In the genomic region with DNA sequence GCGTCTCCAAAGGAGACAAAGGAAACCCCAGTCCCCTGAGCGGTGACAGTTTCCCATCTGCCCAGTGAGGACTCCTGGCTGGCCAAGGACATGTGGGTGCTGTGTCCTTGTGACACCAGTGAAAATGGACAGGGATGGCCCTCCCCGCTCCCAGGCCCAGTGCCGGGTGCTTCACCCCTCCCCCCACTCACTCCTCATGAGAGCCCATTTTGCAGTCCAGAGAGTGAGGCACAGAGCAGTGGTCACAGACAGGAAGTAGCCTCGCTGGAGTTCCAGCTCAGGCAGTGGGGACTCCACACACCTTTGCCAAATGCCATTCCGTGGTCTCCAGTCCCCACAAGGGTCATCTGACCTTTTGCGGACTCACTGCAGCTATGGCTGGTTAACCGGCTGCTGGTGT, we compare ENCODE assay signal across 22 cellular contexts.
"Had no signal": no experiment of that assay in that cellular context is flagged by ENCODE, and none has a peak within 500 bp of the region (broad histone marks: within the 10 kb centered on the region; RNA-seq: fewer than 3 reads in every experiment).

No MANE protein-coding gene starts in this region.

- ATAC-seq: effector memory CD8-positive, alpha-beta T cell; foreskin keratinocyte; gastroesophageal sphincter; heart left ventricle; left cardiac atrium; left lung; left ventricle myocardium superior; lower lobe of right lung had no signal

- FAIRE-seq: endometrium, endothelial cell of umbilical vein, frontal cortex, keratinocyte had no signal

- H3K36me3 ChIP-seq: colonic mucosa, esophagus muscularis mucosa, gastroesophageal sphincter, heart left ventricle, left lung, lower lobe of right lung had no signal

- H3K79me2 ChIP-seq: hepatocyte had no signal

- DNase-seq: cerebellar nuclear complex; colonic mucosa; effector CD8-positive, alpha-beta T cell; effector memory CD8-positive, alpha-beta T cell; endodermal cell; foreskin keratinocyte; heart left ventricle; hypothalamus; immature natural killer cell; left cardiac atrium; left lung; left ventricle myocardium superior; lower lobe of right lung; mesenchymal stem cell; midbrain had no signal

- H3K27ac ChIP-seq: colonic mucosa, esophagus muscularis mucosa, foreskin keratinocyte, gastroesophageal sphincter, heart left ventricle, hepatocyte, left lung, lower lobe of right lung had no signal

- H3K4me1 ChIP-seq: colonic mucosa, esophagus muscularis mucosa, gastroesophageal sphincter, left lung, lower lobe of right lung had no signal

- H3K27me3 ChIP-seq: colonic mucosa, foreskin keratinocyte, heart left ventricle, hepatocyte had no signal

- H3K9me3 ChIP-seq: colonic mucosa, esophagus muscularis mucosa, gastroesophageal sphincter, left lung, lower lobe of right lung had no signal

- H3K4me3 ChIP-seq: colonic mucosa, esophagus muscularis mucosa, gastroesophageal sphincter, heart left ventricle, hepatocyte, left lung, lower lobe of right lung had no signal

- H3K4me2 ChIP-seq: hepatocyte had no signal

- H2AFZ ChIP-seq: hepatocyte had no signal
